17 cellular contexts compared by ENCODE assay signal in the genomic region with DNA sequence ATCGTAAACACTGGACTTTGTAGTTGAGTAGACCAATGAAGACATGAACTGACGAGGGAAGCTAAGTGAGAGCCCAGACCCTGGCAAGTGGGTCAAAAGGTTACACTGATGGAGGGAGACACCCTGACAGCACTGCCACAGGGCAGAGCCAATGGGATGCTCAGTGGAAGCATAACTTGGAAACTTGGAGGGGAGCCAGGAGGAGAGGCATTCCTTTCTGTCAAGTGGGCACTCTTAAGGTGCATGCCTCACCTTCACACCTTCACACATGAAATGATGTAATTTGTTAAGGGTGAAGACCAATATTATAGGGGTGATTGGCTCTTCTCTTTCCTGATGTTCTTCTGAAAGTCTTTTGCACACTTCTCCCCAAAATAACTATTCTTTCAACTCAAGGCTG.
"Had no signal": no experiment of that assay in that cellular context is flagged by ENCODE, and none has a peak within 500 bp of the region (broad histone marks: within the 10 kb centered on the region; RNA-seq: fewer than 3 reads in every experiment).

No MANE protein-coding gene starts in this region.

- DNase-seq: activated CD4-positive, CD25-positive, alpha-beta regulatory T cell; activated CD8-positive, alpha-beta memory T cell treated with anti-CD3 and anti-CD28 coated beads, Interleukin-2, amount 50 U/mL, for 4 hours; activated CD8-positive, alpha-beta T cell treated with anti-CD3 and anti-CD28 coated beads for 36 hours; activated naive CD4-positive, alpha-beta T cell treated with anti-CD3 and anti-CD28 coated beads, Interleukin-2, amount 50 U/mL, for 16 hours; activated naive CD8-positive, alpha-beta T cell treated with anti-CD3 and anti-CD28 coated beads, Interleukin-2, amount 10 ng/mL, durations not matched to agents 7 days and 5 days; activated T-cell treated with anti-CD3 and anti-CD28 coated beads, Interleukin-2, amount 50 U/mL, for 72 hours; adrenal gland; central memory CD4-positive, alpha-beta T cell; NK-92 treated with Interleukin-12 subunit alpha and Interleukin-12 subunit beta, amount 100 ng/mL, for 24 hours; T-helper 1 cell had no signal

- H3K27ac Mint-ChIP-seq: activated CD8-positive, alpha-beta T cell treated with anti-CD3 and anti-CD28 coated beads for 36 hours; activated naive CD8-positive, alpha-beta T cell treated with anti-CD3 and anti-CD28 coated beads, Interleukin-2, amount 10 ng/mL, durations not matched to agents 7 days and 5 days; activated T-cell treated with anti-CD3 and anti-CD28 coated beads, Interleukin-2, amount 50 U/mL, for 72 hours had no signal

- H3K4me1 Mint-ChIP-seq: IgD-negative memory B cell had no signal

- H3K9me3 ChIP-seq: adrenal gland, breast epithelium had no signal

- H3K27me3 Mint-ChIP-seq: activated CD8-positive, alpha-beta T cell treated with anti-CD3 and anti-CD28 coated beads for 36 hours; activated naive CD8-positive, alpha-beta T cell treated with anti-CD3 and anti-CD28 coated beads, Interleukin-2, amount 10 ng/mL, durations not matched to agents 7 days and 5 days; IgD-negative memory B cell had no signal

- H3K4me3 ChIP-seq: adrenal gland, breast epithelium, SK-N-MC had no signal

- H3K4me1 ChIP-seq: adrenal gland, breast epithelium had no signal

- H3K9me3 Mint-ChIP-seq: activated CD8-positive, alpha-beta T cell treated with anti-CD3 and anti-CD28 coated beads for 36 hours; activated naive CD8-positive, alpha-beta T cell treated with anti-CD3 and anti-CD28 coated beads, Interleukin-2, amount 10 ng/mL, durations not matched to agents 7 days and 5 days; activated T-cell treated with anti-CD3 and anti-CD28 coated beads, Interleukin-2, amount 50 U/mL, for 72 hours; IgD-negative memory B cell had no signal

- ATAC-seq: activated T-cell treated with anti-CD3 and anti-CD28 coated beads, Interleukin-2, amount 50 U/mL, for 72 hours; Panc1; Right ventricle myocardium inferior had no signal

- H3K36me3 ChIP-seq: adrenal gland, breast epithelium had no signal

- H3K36me3 Mint-ChIP-seq: activated naive CD8-positive, alpha-beta T cell treated with anti-CD3 and anti-CD28 coated beads, Interleukin-2, amount 10 ng/mL, durations not matched to agents 7 days and 5 days had no signal

- H3K4me3 Mint-ChIP-seq: activated CD8-positive, alpha-beta T cell treated with anti-CD3 and anti-CD28 coated beads for 36 hours; activated naive CD8-positive, alpha-beta T cell treated with anti-CD3 and anti-CD28 coated beads, Interleukin-2, amount 10 ng/mL, durations not matched to agents 7 days and 5 days; activated T-cell treated with anti-CD3 and anti-CD28 coated beads, Interleukin-2, amount 50 U/mL, for 72 hours; IgD-negative memory B cell had no signal

- H3K27ac ChIP-seq: adrenal gland, breast epithelium, KMS-11, SK-N-MC, VCaP had no signal

- H3K9ac ChIP-seq: KMS-11 had no signal
